Comparison of ENCODE assay signal across 14 cellular contexts in genomic region chr6:7647504-7647903, GRCh38. TPM values are rescaled to one million over a fixed set of nuclear protein-coding genes. Genes with fewer than 3 reads are reported as not detected.
DNase-seq lines count a peak whose midpoint lies in the region; ATAC-seq and TF ChIP-seq lines count a peak whose summit lies in the region.
"Had no signal": no experiment of that assay in that cellular context is flagged by ENCODE, and none has a peak within 500 bp of the region (broad histone marks: within the 10 kb centered on the region; RNA-seq: fewer than 3 reads in every experiment).

No MANE protein-coding gene starts in this region.

- H3K4me3 ChIP-seq in OCI-LY3 (ENCODE audit: low read length): no peak overlapping the region
- no peak overlapping the region for H3K4me3 ChIP-seq in OCI-LY7 (ENCODE audit: low read depth, low read length, poor library complexity, severe bottlenecking)
- H3K4me3 ChIP-seq: BLaER1 had no signal

- H3K4me3 Mint-ChIP-seq in activated naive CD8-positive, alpha-beta T cell: no peak overlapping the region
- H3K4me3 Mint-ChIP-seq in activated naive CD8-positive, alpha-beta T cell treated with anti-CD3 and anti-CD28 coated beads, Interleukin-2, amount 50 U/mL, for 24 hours: no peak overlapping the region
- no peak overlapping the region for H3K4me3 Mint-ChIP-seq in stimulated activated effector memory CD8-positive, alpha-beta T cell treated with anti-CD3 and anti-CD28 coated beads, Interleukin-12 subunit alpha, Interleukin-12 subunit beta, amount 100 ng/mL, for 72 hours

- H3K27ac ChIP-seq in OCI-LY3 (ENCODE audit: low read length) (no peak overlapping the region), OCI-LY7 (ENCODE audit: low read depth, low read length, poor library complexity, severe bottlenecking) (no peak overlapping the region)
- H3K27ac ChIP-seq: BLaER1 had no signal

- peaks cover 12% of the 10 kb centered on the region for H3K4me1 Mint-ChIP-seq in activated naive CD8-positive, alpha-beta T cell (ENCODE audit: low read depth)
- H3K4me1 Mint-ChIP-seq in activated naive CD8-positive, alpha-beta T cell treated with anti-CD3 and anti-CD28 coated beads, Interleukin-2, amount 50 U/mL, for 24 hours: peaks cover 10% of the 10 kb centered on the region
- peaks cover 8% of the 10 kb centered on the region for H3K4me1 Mint-ChIP-seq in stimulated activated effector memory CD8-positive, alpha-beta T cell treated with anti-CD3 and anti-CD28 coated beads, Interleukin-12 subunit alpha, Interleukin-12 subunit beta, amount 100 ng/mL, for 72 hours

- H3K27ac Mint-ChIP-seq in activated naive CD8-positive, alpha-beta T cell: peak overlapping the region; percentile 59
- no peak overlapping the region for H3K27ac Mint-ChIP-seq in activated naive CD8-positive, alpha-beta T cell treated with anti-CD3 and anti-CD28 coated beads, Interleukin-2, amount 50 U/mL, for 24 hours
- H3K27ac Mint-ChIP-seq in stimulated activated effector memory CD8-positive, alpha-beta T cell treated with anti-CD3 and anti-CD28 coated beads, Interleukin-12 subunit alpha, Interleukin-12 subunit beta, amount 100 ng/mL, for 72 hours: no peak overlapping the region

- no peak for DNase-seq in activated naive CD8-positive, alpha-beta T cell treated with anti-CD3 and anti-CD28 coated beads, Interleukin-2, amount 50 U/mL, for 24 hours
- no peak for DNase-seq in stimulated activated effector memory CD8-positive, alpha-beta T cell treated with anti-CD3 and anti-CD28 coated beads, Interleukin-12 subunit alpha, Interleukin-12 subunit beta, amount 100 ng/mL, for 72 hours (ENCODE audit: low spot score in 2 of 2)
- DNase-seq in OCI-LY7 (ENCODE audit: low spot score): no peak
- no peak for DNase-seq in NCI-H2227 treated with DMSO at 0.1 percent for 48 hours (lab: John Stamatoyannopoulos, UW)
- DNase-seq: left cardiac atrium; NK-92 treated with Interleukin-12 subunit alpha and Interleukin-12 subunit beta, amount 100 ng/mL, for 24 hours; nucleus accumbens; stimulated activated CD4-positive, alpha-beta T cell treated with anti-CD3 and anti-CD28 coated beads, Interleukin-15, amount 100 ng/mL, for 24 hours; stimulated activated naive CD4-positive, alpha-beta T cell had no signal

- BruUV-seq in OCI-LY7 (replicated peaks; lab: Mats Ljungman, UMichigan): no TSS peak

- no peaks in the 10 kb centered on the region for H4K20me1 ChIP-seq in OCI-LY3 (ENCODE audit: insufficient read depth, low read length)
- H4K20me1 ChIP-seq in OCI-LY7 (ENCODE audit: insufficient read depth, low read length): no peaks in the 10 kb centered on the region
- H4K20me1 ChIP-seq: BLaER1 had no signal

- POLR2A ChIA-PET in OCI-LY7 (lab: Charles Lee): no interaction called here

- H3K9me3 Mint-ChIP-seq in activated naive CD8-positive, alpha-beta T cell (ENCODE audit: low read depth): no peaks in the 10 kb centered on the region
- H3K9me3 Mint-ChIP-seq in activated naive CD8-positive, alpha-beta T cell treated with anti-CD3 and anti-CD28 coated beads, Interleukin-2, amount 50 U/mL, for 24 hours: no peaks in the 10 kb centered on the region
- no peaks in the 10 kb centered on the region for H3K9me3 Mint-ChIP-seq in stimulated activated effector memory CD8-positive, alpha-beta T cell treated with anti-CD3 and anti-CD28 coated beads, Interleukin-12 subunit alpha, Interleukin-12 subunit beta, amount 100 ng/mL, for 72 hours

- no peaks in the 10 kb centered on the region for H3K27me3 ChIP-seq in OCI-LY3 (ENCODE audit: low read depth, low read length)
- H3K27me3 ChIP-seq: BLaER1 had no signal

- H3K36me3 Mint-ChIP-seq in activated naive CD8-positive, alpha-beta T cell: peaks cover 2% of the 10 kb centered on the region
- H3K36me3 Mint-ChIP-seq in activated naive CD8-positive, alpha-beta T cell treated with anti-CD3 and anti-CD28 coated beads, Interleukin-2, amount 50 U/mL, for 24 hours (ENCODE audit: low read depth): no peaks in the 10 kb centered on the region
- no peaks in the 10 kb centered on the region for H3K36me3 Mint-ChIP-seq in stimulated activated effector memory CD8-positive, alpha-beta T cell treated with anti-CD3 and anti-CD28 coated beads, Interleukin-12 subunit alpha, Interleukin-12 subunit beta, amount 100 ng/mL, for 72 hours

- H3K27me3 Mint-ChIP-seq in activated naive CD8-positive, alpha-beta T cell: peaks cover 2% of the 10 kb centered on the region
- H3K27me3 Mint-ChIP-seq in activated naive CD8-positive, alpha-beta T cell treated with anti-CD3 and anti-CD28 coated beads, Interleukin-2, amount 50 U/mL, for 24 hours: no peaks in the 10 kb centered on the region

- CTCF ChIA-PET in OCI-LY7 (lab: Charles Lee; ENCODE audit: unreplicated experiment): no interaction called here

- TF ChIP-seq CTCF in OCI-LY3 (IDR thresholded peaks at IDR 0.05; ENCODE audit: low read depth, low read length) (no peak), OCI-LY7 (conservative IDR thresholded peaks at IDR 0.05; ENCODE audit: low read length) (no peak)

- intact Hi-C loops in OCI-LY7 (cut with micrococcal nuclease; ENCODE audit: unreplicated experiment): no loop called here

- H3K9me2 ChIP-seq in OCI-LY7 (ENCODE audit: insufficient read depth, low read length): no peaks in the 10 kb centered on the region

- H3K79me2 ChIP-seq in OCI-LY3 (ENCODE audit: low read length) (no peaks in the 10 kb centered on the region), OCI-LY7 (ENCODE audit: insufficient read depth, low read depth, low read length) (no peaks in the 10 kb centered on the region)

- no peak for ATAC-seq in activated naive CD8-positive, alpha-beta T cell treated with anti-CD3 and anti-CD28 coated beads, Interleukin-2, amount 50 U/mL, for 24 hours
- ATAC-seq in GM21825 (IDR thresholded peaks at IDR 0.05; ENCODE audit: unreplicated experiment) (peak; percentile 58), GM18873 (IDR thresholded peaks at IDR 0.05; ENCODE audit: low FRiP score, unreplicated experiment) (no peak)
- ATAC-seq in stimulated activated effector memory CD8-positive, alpha-beta T cell treated with anti-CD3 and anti-CD28 coated beads, Interleukin-12 subunit alpha, Interleukin-12 subunit beta, amount 100 ng/mL, for 72 hours: peak; percentile 42
- ATAC-seq: left cardiac atrium had no signal

- peak overlapping the region; percentile 43 for H3K4me2 ChIP-seq in OCI-LY3 (ENCODE audit: low read length)
- no peak overlapping the region for H3K4me2 ChIP-seq in OCI-LY7 (ENCODE audit: low read length)
- H3K4me2 ChIP-seq: BLaER1 had no signal

- no peak overlapping the region for H3K9ac ChIP-seq in OCI-LY3 (ENCODE audit: low read length)
- H3K9ac ChIP-seq: BLaER1 had no signal

- H3K36me3 ChIP-seq in OCI-LY3 (replicated peaks; ENCODE audit: low read depth, low read length) (no peaks in the 10 kb centered on the region), OCI-LY7 (ENCODE audit: insufficient read depth, low read length) (no peaks in the 10 kb centered on the region)
- H3K36me3 ChIP-seq: BLaER1 had no signal

- H3K4me1 ChIP-seq in OCI-LY3 (ENCODE audit: low read length) (peaks cover 32% of the 10 kb centered on the region), OCI-LY7 (ENCODE audit: insufficient read depth, low read length, poor library complexity, severe bottlenecking) (no peaks in the 10 kb centered on the region)
- H3K4me1 ChIP-seq: BLaER1 had no signal

- H2AFZ ChIP-seq in OCI-LY3 (ENCODE audit: low read depth, low read length): peak overlapping the region; percentile 23; the same call in 1 of the 2 replicates
- no peak overlapping the region for H2AFZ ChIP-seq in OCI-LY7 (ENCODE audit: low read length)

- H3K9me3 ChIP-seq in OCI-LY3 (ENCODE audit: insufficient read depth, low read length) (no peaks in the 10 kb centered on the region), OCI-LY7 (ENCODE audit: low read length) (no peaks in the 10 kb centered on the region)
- H3K9me3 ChIP-seq: BLaER1 had no signal

RNA-seq across cellular contexts. Expression of gene SNRNP48, which starts 57.5 kb away (rescaled TPM):
- total RNA-seq in OCI-LY7 (2014; rRNA removed; shearing (Covaris generic)): 19.8 and 24.1 TPM in 2 replicates
- 30.2 and 33.4 TPM in 2 replicates for total RNA-seq in OCI-LY7 (2022)

Comparison
In these comparisons a context has a peak if more than half of its experiments do, and no peak if none do; other contexts are left out.
1. ATAC-seq: peak in GM21825 (single experiment) and stimulated activated effector memory CD8-positive, alpha-beta T cell treated with anti-CD3 and anti-CD28 coated beads, Interleukin-12 subunit alpha, Interleukin-12 subunit beta, amount 100 ng/mL, for 72 hours (single experiment); none in activated naive CD8-positive, alpha-beta T cell treated with anti-CD3 and anti-CD28 coated beads, Interleukin-2, amount 50 U/mL, for 24 hours (single experiment) and GM18873 (single experiment).